27 cellular contexts compared by ENCODE assay signal in genomic region chr11:125001073-125001764, GRCh38.
DNase-seq lines count a peak whose midpoint lies in the region; ATAC-seq and TF ChIP-seq lines count a peak whose summit lies in the region.
"Had no signal": no experiment of that assay in that cellular context is flagged by ENCODE, and none has a peak within 500 bp of the region (broad histone marks: within the 10 kb centered on the region; RNA-seq: fewer than 3 reads in every experiment).

No MANE protein-coding gene starts in this region.

- H3K4me3 Mint-ChIP-seq in stimulated activated effector memory CD8-positive, alpha-beta T cell treated with anti-CD3 and anti-CD28 coated beads, Interleukin-12 subunit alpha, Interleukin-12 subunit beta, amount 100 ng/mL, for 72 hours: no peak overlapping the region
- H3K4me3 Mint-ChIP-seq: CD14-positive monocyte; CD8-positive, alpha-beta memory T cell; GM23338; H9 had no signal

- peak; percentile 49 for ATAC-seq in stimulated activated effector memory CD8-positive, alpha-beta T cell treated with anti-CD3 and anti-CD28 coated beads, Interleukin-12 subunit alpha, Interleukin-12 subunit beta, amount 100 ng/mL, for 72 hours
- ATAC-seq in HG02798 (IDR thresholded peaks at IDR 0.05; ENCODE audit: poor library complexity, unreplicated experiment): no peak
- ATAC-seq in HG03469 (IDR thresholded peaks at IDR 0.05; ENCODE audit: unreplicated experiment): no peak
- ATAC-seq: GM23338 had no signal

- H3K4me3 ChIP-seq in fibroblast of mammary gland (ENCODE audit: control insufficient read depth, low read depth, low read length): no peak overlapping the region
- H3K4me3 ChIP-seq: GM23338, Peyer's patch had no signal

- DNase-seq in NK-92 treated with Interleukin-12 subunit alpha and Interleukin-12 subunit beta, amount 100 ng/mL, for 24 hours (lab: John Stamatoyannopoulos, UW): peak; percentile 6
- DNase-seq in NK-92 (lab: John Stamatoyannopoulos, UW; ENCODE audit: unreplicated experiment) (no peak), astrocyte of the hippocampus (ENCODE audit: low read depth, low spot score) (peak; percentile 2), fibroblast of mammary gland (ENCODE audit: low read depth) (peak; percentile 3), cerebellar cortex (ENCODE audit: low spot score) (no peak)
- no peak for DNase-seq in stimulated activated effector memory CD8-positive, alpha-beta T cell treated with anti-CD3 and anti-CD28 coated beads, Interleukin-12 subunit alpha, Interleukin-12 subunit beta, amount 100 ng/mL, for 72 hours (ENCODE audit: low spot score in 2 of 2)
- DNase-seq: BE2C; CD8-positive, alpha-beta memory T cell; DMS153; DND-41; H9; KG1; MM.1S; NCI-H1048; NCI-H1436; NCI-H187; NCI-H2171 treated with DMSO at 0.1 percent for 48 hours; NCI-H345; NCI-H510A treated with DMSO at 0.1 percent for 48 hours; NCI-H774; OCI-M1; Peyer's patch; SHP77 treated with DMSO at 0.1 percent for 48 hours had no signal

- no peak for TF ChIP-seq CTCF in fibroblast of mammary gland (conservative IDR thresholded peaks at IDR 0.05; ENCODE audit: control insufficient read depth, insufficient read depth, low read depth, low read length)

- H3K27ac Mint-ChIP-seq in stimulated activated effector memory CD8-positive, alpha-beta T cell treated with anti-CD3 and anti-CD28 coated beads, Interleukin-12 subunit alpha, Interleukin-12 subunit beta, amount 100 ng/mL, for 72 hours: no peak overlapping the region
- H3K27ac Mint-ChIP-seq: CD14-positive monocyte; CD8-positive, alpha-beta memory T cell; GM23338; H9 had no signal

- no peaks in the 10 kb centered on the region for H3K36me3 Mint-ChIP-seq in stimulated activated effector memory CD8-positive, alpha-beta T cell treated with anti-CD3 and anti-CD28 coated beads, Interleukin-12 subunit alpha, Interleukin-12 subunit beta, amount 100 ng/mL, for 72 hours

- H3K9me3 Mint-ChIP-seq in stimulated activated effector memory CD8-positive, alpha-beta T cell treated with anti-CD3 and anti-CD28 coated beads, Interleukin-12 subunit alpha, Interleukin-12 subunit beta, amount 100 ng/mL, for 72 hours: no peaks in the 10 kb centered on the region
- H3K9me3 Mint-ChIP-seq: GM23338, H9 had no signal

- no peaks in the 10 kb centered on the region for H3K4me1 Mint-ChIP-seq in stimulated activated effector memory CD8-positive, alpha-beta T cell treated with anti-CD3 and anti-CD28 coated beads, Interleukin-12 subunit alpha, Interleukin-12 subunit beta, amount 100 ng/mL, for 72 hours
- H3K4me1 Mint-ChIP-seq: CD14-positive monocyte; CD8-positive, alpha-beta memory T cell; GM23338; H9 had no signal

Comparison
In these comparisons a context has a peak if more than half of its experiments do, and no peak if none do; other contexts are left out.
1. DNase-seq: peak in NK-92 treated with Interleukin-12 subunit alpha and Interleukin-12 subunit beta, amount 100 ng/mL, for 24 hours (single experiment), astrocyte of the hippocampus (single experiment) and fibroblast of mammary gland (single experiment); none in NK-92 (single experiment), stimulated activated effector memory CD8-positive, alpha-beta T cell treated with anti-CD3 and anti-CD28 coated beads, Interleukin-12 subunit alpha, Interleukin-12 subunit beta, amount 100 ng/mL, for 72 hours (0 of 2) and cerebellar cortex (single experiment).